Comparison of ENCODE assay signal across 8 cellular contexts in genomic region chr1:3746784-3747521, GRCh38.
A peak's percentile ranks its signal among the peaks of the same experiment; 100 is the strongest.
DNase-seq lines count a peak whose midpoint lies in the region; ATAC-seq and TF ChIP-seq lines count a peak whose summit lies in the region.

No MANE protein-coding gene starts in this region.

- peaks cover 22 to 23% of the 10 kb centered on the region in 2 donors for H3K4me1 Mint-ChIP-seq in effector memory CD8-positive, alpha-beta T cell (ENCODE audit: low read depth in 2 of 2)
- peaks cover 16% of the 10 kb centered on the region for H3K4me1 Mint-ChIP-seq in memory B cell

- peaks cover 4 to 8% of the 10 kb centered on the region in 2 donors for H3K27me3 Mint-ChIP-seq in effector memory CD8-positive, alpha-beta T cell
- H3K27me3 Mint-ChIP-seq in memory B cell: no peaks in the 10 kb centered on the region

- peak overlapping the region; percentile 73 for H3K4me3 Mint-ChIP-seq in effector memory CD8-positive, alpha-beta T cell
- H3K4me3 Mint-ChIP-seq in memory B cell: peak overlapping the region; percentile 90

- H3K27ac Mint-ChIP-seq in effector memory CD8-positive, alpha-beta T cell: peak overlapping the region; percentile 38 to 82
- H3K27ac Mint-ChIP-seq in memory B cell: peak overlapping the region; percentile 79

- peaks cover 9% of the 10 kb centered on the region for H3K36me3 Mint-ChIP-seq in effector memory CD8-positive, alpha-beta T cell (ENCODE audit: insufficient read depth)
- peaks cover 7% of the 10 kb centered on the region for H3K36me3 Mint-ChIP-seq in memory B cell

- CTCF ChIA-PET in GM10248 (lab: Yijun Ruan, JAX): no interaction called here

- peaks cover 0 to 2% of the 10 kb centered on the region in 2 donors for H3K9me3 Mint-ChIP-seq in effector memory CD8-positive, alpha-beta T cell
- no peaks in the 10 kb centered on the region for H3K9me3 Mint-ChIP-seq in memory B cell

- DNase-seq in GM10248 (ENCODE audit: extremely low spot score): peak; percentile 97
- DNase-seq in NCI-H526 (lab: John Stamatoyannopoulos, UW): peak; percentile 81 to 96
- DNase-seq in activated CD8-positive, alpha-beta memory T cell treated with anti-CD3 and anti-CD28 coated beads for 24 hours: peak; percentile 95
- DNase-seq in effector memory CD8-positive, alpha-beta T cell: peak; percentile 66 to 76 (median 73)
- peak; percentile 70 to 72 for DNase-seq in memory B cell (ENCODE audit: low spot score in 2 of 2)
- DNase-seq in stimulated activated CD8-positive, alpha-beta memory T cell treated with anti-CD3 and anti-CD28 coated beads, Interleukin-12 subunit alpha, Interleukin-12 subunit beta, amount 100 ng/mL, for 1 hour (ENCODE audit: low read depth): peak; percentile 72

- no peak for TF ChIP-seq CTCF in GM10248 (IDR thresholded peaks at IDR 0.05; ENCODE audit: control extremely low read depth, extremely low read depth, low read depth, missing control alignments)

- POLR2A ChIA-PET in GM10248 (lab: Yijun Ruan, JAX): no interaction called here

- ATAC-seq in HG02981 (IDR thresholded peaks at IDR 0.05; ENCODE audit: unreplicated experiment) (peak; percentile 83), memory B cell (ENCODE audit: low read depth) (peak; percentile 93), GM18520 (IDR thresholded peaks at IDR 0.05; ENCODE audit: unreplicated experiment) (no peak)
- peak; percentile 94 for ATAC-seq in effector memory CD8-positive, alpha-beta T cell (replicated peaks)
